ENCODE assay signal across 8 cellular contexts in genomic region chr2:113240150-113240914, GRCh38. TPM values are rescaled to one million over a fixed set of nuclear protein-coding genes. Genes with fewer than 3 reads are reported as not detected.
DNase-seq lines count a peak whose midpoint lies in the region; ATAC-seq, FAIRE-seq and TF ChIP-seq lines count a peak whose summit lies in the region.

No MANE protein-coding gene starts in this region.

- peak overlapping the region; percentile 51 for H3K4me2 ChIP-seq in HepG2 (ENCODE audit: low read depth, low read length)

- CTCF ChIA-PET in HepG2 (lab: Yijun Ruan, JAX; ENCODE audit: low intra/inter-chr PET ratio, low total read pairs): no interaction called here

- H3K27me3 Mint-ChIP-seq in endodermal cell (ENCODE audit: insufficient read depth): peaks cover 11% of the 10 kb centered on the region

- peak; percentile 77 for DNase-seq in ELR (ENCODE audit: low read depth)
- DNase-seq in NCI-H226: peak; percentile 88
- DNase-seq in breast epithelium (ENCODE audit: low spot score in 2 of 2): peak; percentile 55 to 71
- DNase-seq in HepG2 (ENCODE audit: low spot score): no peak
- DNase-seq in thyroid gland: peak; percentile 76 to 84
- no peak for DNase-seq in GM12891 (ENCODE audit: insufficient read length, low spot score)
- no peak for DNase-seq in endodermal cell
- no peak for DNase-seq in activated CD4-positive, CD25-positive, alpha-beta regulatory T cell treated with anti-CD3 and anti-CD28 coated beads, Interleukin-2, amount 50 U/mL, for 72 hours

- H3K4me1 ChIP-seq in breast epithelium: peaks cover 0 to 11% of the 10 kb centered on the region in 2 donors
- H3K4me1 ChIP-seq in HepG2 (ENCODE audit: insufficient read depth, low read length): peaks cover 69% of the 10 kb centered on the region
- peaks cover 48 to 51% of the 10 kb centered on the region in 2 donors for H3K4me1 ChIP-seq in thyroid gland
- no peaks in the 10 kb centered on the region for H3K4me1 ChIP-seq in endodermal cell (ENCODE audit: control insufficient read depth, insufficient read depth, low read length)

- peaks cover 7% of the 10 kb centered on the region for H3K9me3 Mint-ChIP-seq in endodermal cell

- no peak overlapping the region for H3K27ac Mint-ChIP-seq in endodermal cell

- H3K36me3 Mint-ChIP-seq in endodermal cell (ENCODE audit: low read depth): no peaks in the 10 kb centered on the region

- TF ChIP-seq EP300 in HepG2 (IDR thresholded peaks at IDR 0.05; ENCODE audit: low read depth in 2 of 2, low read length in 2 of 2): no peak
- TF ChIP-seq EP300 in HepG2 (CRISPR knock-in tag; IDR thresholded peaks at IDR 0.05; ENCODE audit: borderline replicate concordance): no peak

- TF ChIP-seq CTCF in breast epithelium (IDR thresholded peaks at IDR 0.05) (no peak), HepG2 (CRISPR knock-in tag; IDR thresholded peaks at IDR 0.05) (no peak), thyroid gland (IDR thresholded peaks at IDR 0.05) (no peak), endodermal cell (conservative IDR thresholded peaks at IDR 0.05) (no peak)

- POLR2A ChIA-PET in HepG2 (lab: Yijun Ruan, JAX): interaction anchor here (0.7 to 2.4 kb wide), 11 partner anchors 10 to 130 kb away, joined by 3 to 24 read pairs (median 5); no protein-coding TSS in a partner anchor

- 0 out of 2 replicates have a peak overlapping the region, but pooled peaks have one; percentile 14 for H3K9ac ChIP-seq in HepG2 (ENCODE audit: insufficient read depth, low read depth, low read length)
- no peak overlapping the region for H3K9ac ChIP-seq in endodermal cell (ENCODE audit: extremely low read depth, low read length, poor library complexity, severe bottlenecking)

- no peaks in the 10 kb centered on the region for H3K9me3 ChIP-seq in breast epithelium
- no peaks in the 10 kb centered on the region for H3K9me3 ChIP-seq in HepG2 (ENCODE audit: low read length)
- no peaks in the 10 kb centered on the region for H3K9me3 ChIP-seq in thyroid gland
- no peaks in the 10 kb centered on the region for H3K9me3 ChIP-seq in endodermal cell (ENCODE audit: control insufficient read depth, low read length)

- peak; percentile 40 for FAIRE-seq in HepG2 (lab: Jason Lieb, UNC)
- no peak for FAIRE-seq in GM12891 (lab: Jason Lieb, UNC)

- TSS peak; percentile 91 for BruUV-seq in HepG2 (replicated peaks; lab: Mats Ljungman, UMichigan)

- no peak overlapping the region for H3K4me3 ChIP-seq in breast epithelium
- peak overlapping the region in 1 of 3 experiments; percentile 23; a peak in 1 of 6 replicates for H3K4me3 ChIP-seq in HepG2 (replicated peaks in 1 of 3; ENCODE audit: insufficient read depth in 1 of 3, low read depth in 2 of 3, low read length in 3 of 3)
- H3K4me3 ChIP-seq in thyroid gland (replicated peaks in 1 of 3): no peak overlapping the region
- no peak overlapping the region for H3K4me3 ChIP-seq in endodermal cell (ENCODE audit: low read length)

- no peak overlapping the region for H2AFZ ChIP-seq in HepG2 (ENCODE audit: low read length)

- H3K36me3 ChIP-seq in breast epithelium (no peaks in the 10 kb centered on the region), HepG2 (replicated peaks in 1 of 2; ENCODE audit: control insufficient read depth in 1 of 2, insufficient read depth in 2 of 2, low read length in 2 of 2) (no peaks in the 10 kb centered on the region), thyroid gland (peaks cover 74 to 99% of the 10 kb centered on the region in 2 donors), endodermal cell (ENCODE audit: control insufficient read depth, insufficient read depth, low read length) (peaks cover 9% of the 10 kb centered on the region)

- intact Hi-C loops in breast epithelium (cut with DNase I; ENCODE audit: low total_unique reads) (loop anchor here (10.0 kb wide), 1 partner anchor 134 kb away; no protein-coding TSS in a partner anchor), HepG2 (cut with micrococcal nuclease; ENCODE audit: unreplicated experiment) (loop anchor here (2.0 kb wide), 2 partner anchors 22 to 36 kb away; no protein-coding TSS in a partner anchor), thyroid gland (cut with DNase I) (no loop called here)

- H3K27ac ChIP-seq in breast epithelium (no peak overlapping the region), HepG2 (ENCODE audit: extremely low read length, insufficient read depth, low read length) (no peak overlapping the region), thyroid gland (peak overlapping the region; percentile 38 to 83 (median 62)), endodermal cell (ENCODE audit: low read depth, low read length) (no peak overlapping the region)

- no peaks in the 10 kb centered on the region for H3K4me1 Mint-ChIP-seq in endodermal cell

- peak; percentile 31 for ATAC-seq in HepG2

- in situ Hi-C loops in HepG2 (cut with HindIII; ENCODE audit: extremely low pct_ligation_motif_present, low pct_unique_long_range_greater_than_20kb): no loop called here

- TF ChIP-seq POLR2A in breast epithelium (IDR thresholded peaks at IDR 0.05): no peak
- no peak for TF ChIP-seq POLR2A in HepG2 (IDR thresholded peaks at IDR 0.05; ENCODE audit: insufficient read depth in 1 of 2, low read depth in 2 of 2, low read length in 2 of 2)
- peak in 1 of 2 donors; percentile 48 for TF ChIP-seq POLR2A in thyroid gland (IDR thresholded peaks at IDR 0.05)
- TF ChIP-seq POLR2A in GM12891 (IDR thresholded peaks at IDR 0.05; ENCODE audit: low read depth, low read length): no peak

- no peaks in the 10 kb centered on the region for H3K27me3 ChIP-seq in breast epithelium
- no peaks in the 10 kb centered on the region; a peak in 1 of 5 replicates for H3K27me3 ChIP-seq in HepG2 (ENCODE audit: control insufficient read depth in 1 of 2, insufficient read depth in 2 of 2, low read length in 2 of 2)
- no peaks in the 10 kb centered on the region for H3K27me3 ChIP-seq in thyroid gland
- H3K27me3 ChIP-seq in endodermal cell (ENCODE audit: control insufficient read depth, insufficient read depth, low read length, poor library complexity, severe bottlenecking): no peaks in the 10 kb centered on the region

- TF ChIP-seq RAD21 in HepG2 (CRISPR knock-in tag; IDR thresholded peaks at IDR 0.05): no peak

- H3K4me3 Mint-ChIP-seq in endodermal cell: no peak overlapping the region

- H3K79me2 ChIP-seq in HepG2 (ENCODE audit: insufficient read depth, low read length): no peaks in the 10 kb centered on the region

- 19% methylated on average over 14 of the region's 15 CpGs for WGBS in HepG2 (ENCODE audit: low lambda C conversion rate)
- WGBS in thyroid gland, 2 donors: 30 to 35% methylated on average over 13 to 15 of the region's 15 CpGs
- WGBS in endodermal cell (ENCODE audit: insufficient coverage in 1 of 2, insufficient read length in 1 of 2), 2 experiments: 75 to 80% methylated on average over 7 to 15 of the region's 15 CpGs

- H4K20me1 ChIP-seq in HepG2 (ENCODE audit: insufficient read depth, low read length): no peaks in the 10 kb centered on the region

TF ChIP-seq in HepG2, 621 proteins besides CTCF, POLR2A, EP300 and RAD21 (continues in another document):
- TF ChIP-seq FOXC1 (CRISPR knock-in tag; IDR thresholded peaks at IDR 0.05; ENCODE audit: borderline replicate concordance): 0 out of 2 replicates have a peak, but pooled peaks have one; percentile 25
- peak; percentile 52 to 71; a peak in 3 of 4 replicates for TF ChIP-seq MAFK (conservative IDR thresholded peaks at IDR 0.05 in 1 of 2, IDR thresholded peaks at IDR 0.05 in 1 of 2; ENCODE audit: low read length in 2 of 2)
- no peak for TF ChIP-seq ZBTB42 (CRISPR knock-in tag; IDR thresholded peaks at IDR 0.05)
- TF ChIP-seq ZNF713 (CRISPR knock-in tag; IDR thresholded peaks at IDR 0.05): no peak
- no peak for TF ChIP-seq ZNF776 (CRISPR knock-in tag; IDR thresholded peaks at IDR 0.05)

TF ChIP-seq in GM12891, 5 proteins besides CTCF, POLR2A, EP300 and RAD21:
- TF ChIP-seq POU2F2 (IDR thresholded peaks at IDR 0.05; ENCODE audit: low read depth, low read length) (no peak), PAX5 (IDR thresholded peaks at IDR 0.05; ENCODE audit: insufficient read depth, low read length, severe bottlenecking) (no peak), TAF1 (IDR thresholded peaks at IDR 0.05; ENCODE audit: low read depth, low read length) (no peak), POLR2AphosphoS5 (IDR thresholded peaks at IDR 0.05; ENCODE audit: low read depth, low read length) (no peak), SPI1 (IDR thresholded peaks at IDR 0.05; ENCODE audit: low read depth, low read length) (no peak)

RNA-seq across cellular contexts. Expression of gene PAX8, which starts 38.4 kb away (rescaled TPM):
- total RNA-seq in breast epithelium (1 to 10 TPM in 2 of 3 donors, under 1 TPM in 1; under 0.01 to 2.6 (median 1.0) TPM), HepG2 (2016; rRNA removed; fragmentation: Illumina TruSeq; extraction: Trizol) (1.3 and 1.5 TPM in 2 replicates), thyroid gland (1,000 to 10,000 TPM; 1,318 to 2,156 (median 1,767) TPM), endodermal cell (under 1 TPM; 0.09 to 0.11 TPM)
- 0.79 and 0.91 TPM in 2 replicates for total RNA-seq in HepG2 (2016; cell fraction: cytosol; rRNA removed; fragmentation: Illumina TruSeq; extraction: Trizol; ENCODE audit: low read depth)
- 1.4 and 1.5 TPM in 2 replicates for total RNA-seq in HepG2 (2016; cell fraction: insoluble cytoplasmic fraction; rRNA removed; fragmentation: Illumina TruSeq; extraction: Trizol)
- total RNA-seq in HepG2 (2016; cell fraction: membrane; rRNA removed; fragmentation: Illumina TruSeq; extraction: Trizol): 1.9 and 2.0 TPM in 2 replicates
- total RNA-seq in HepG2 (2016; cell fraction: nucleus; rRNA removed; fragmentation: Illumina TruSeq; extraction: Trizol): 0.88 and 0.90 TPM in 2 replicates
- 8.1 and 8.8 TPM in 2 replicates for polyA plus RNA-seq in HepG2 (2011; rRNA removed)
- 3.2 and 4.3 TPM in 2 replicates for polyA plus RNA-seq in HepG2 (2011; cell fraction: cytosol; rRNA removed)
- polyA plus RNA-seq in HepG2 (2011; cell fraction: nucleus; rRNA removed): 2.5 and 2.8 TPM in 2 replicates
- polyA plus RNA-seq in HepG2 (2012): 5.3 and 8.3 TPM in 2 replicates
- 1.0 and 1.2 TPM in 2 replicates for polyA plus RNA-seq in HepG2 (2016; cell fraction: cytosol; fragmentation: Illumina TruSeq; extraction: Trizol; ENCODE audit: low read depth)
- 3.8 and 4.0 TPM in 2 replicates for polyA plus RNA-seq in HepG2 (2016; cell fraction: insoluble cytoplasmic fraction; fragmentation: Illumina TruSeq; extraction: Trizol; ENCODE audit: low read depth)
- 2.8 TPM in 2 replicates for polyA plus RNA-seq in HepG2 (2016; cell fraction: membrane; fragmentation: Illumina TruSeq; extraction: Trizol; ENCODE audit: low read depth)
- 2.5 and 3.1 TPM in 2 replicates for polyA plus RNA-seq in HepG2 (2016; cell fraction: nucleus; fragmentation: Illumina TruSeq; extraction: Trizol; ENCODE audit: insufficient read depth, low read depth)
- polyA minus RNA-seq in HepG2 (2011; rRNA and poly(A)+ RNA removed; ENCODE audit: low replicate concordance): 1.1 and 5.5 TPM in 2 replicates
- 2.4 and 3.0 TPM in 2 replicates for polyA minus RNA-seq in HepG2 (2011; cell fraction: cytosol; rRNA and poly(A)+ RNA removed)
- polyA minus RNA-seq in HepG2 (2011; cell fraction: nucleus; rRNA and poly(A)+ RNA removed): 3.7 and 3.9 TPM in 2 replicates
- polyA plus RNA-seq in GM12891 (2012; ENCODE audit: low read depth, missing spikeins): not detected
- 5.7 TPM for polyA plus RNA-seq in endodermal cell (2013, experiment 1 of 2)
- polyA plus RNA-seq in endodermal cell (2013, experiment 2 of 2): 6.3 TPM

Comparison
In these comparisons a context has a peak if more than half of its experiments do, and no peak if none do; other contexts are left out.
1. DNase-seq: peak in ELR (single experiment), NCI-H226 (single experiment), breast epithelium (2 of 2) and thyroid gland (2 of 2); none in HepG2 (single experiment), GM12891 (single experiment), endodermal cell (single experiment) and activated CD4-positive, CD25-positive, alpha-beta regulatory T cell treated with anti-CD3 and anti-CD28 coated beads, Interleukin-2, amount 50 U/mL, for 72 hours (single experiment).
2. H3K27ac ChIP-seq: peak in thyroid gland (3 of 3); none in breast epithelium (0 of 2), HepG2 (single experiment) and endodermal cell (single experiment).
3. RNA of gene PAX8, which starts 38.4 kb away (total RNA-seq): 1,318 to 2,156 TPM in thyroid gland; 0.79 to 2.0 TPM in HepG2, under 0.01 to 2.6 TPM in breast epithelium and 0.09 to 0.11 TPM in endodermal cell; every median in the first group is over 100 times any median in the second.